ENCODE assay signal across 13 cellular contexts in genomic region chr5:93055556-93055955, GRCh38.
DNase-seq lines count a peak whose midpoint lies in the region; ATAC-seq and TF ChIP-seq lines count a peak whose summit lies in the region.
"Had no signal": no experiment of that assay in that cellular context is flagged by ENCODE, and none has a peak within 500 bp of the region (broad histone marks: within the 10 kb centered on the region; RNA-seq: fewer than 3 reads in every experiment).

No MANE protein-coding gene starts in this region.

- no peak for ATAC-seq in PC-3
- ATAC-seq: GM23338 had no signal

- CTCF ChIA-PET in Calu3 (lab: Charles Lee), result no interaction called here
- CTCF ChIA-PET in PC-3 (lab: Charles Lee), result no interaction called here

- no peak overlapping the region for H3K9ac ChIP-seq in PC-3 (ENCODE audit: low read length)

- H2AFZ ChIP-seq in PC-3 (ENCODE audit: low read length), result no peak overlapping the region
- H2AFZ ChIP-seq: GM23338 had no signal

- H3K4me1 ChIP-seq in PC-3 (ENCODE audit: insufficient read depth, low read length) (peaks cover 48% of the 10 kb centered on the region), ascending aorta (no peaks in the 10 kb centered on the region)

- H3K9me3 ChIP-seq in PC-3 (ENCODE audit: low read length) (no peaks in the 10 kb centered on the region), ascending aorta (no peaks in the 10 kb centered on the region)

- peak overlapping the region; percentile 49 for H3K27ac ChIP-seq in PC-3 (ENCODE audit: low read length)
- no peak overlapping the region for H3K27ac ChIP-seq in ascending aorta
- H3K27ac ChIP-seq: C4-2B had no signal

- H4K20me1 ChIP-seq in PC-3 (ENCODE audit: low read length), result no peaks in the 10 kb centered on the region

- H3K36me3 ChIP-seq in PC-3 (ENCODE audit: low read depth, low read length) (no peaks in the 10 kb centered on the region), ascending aorta (no peaks in the 10 kb centered on the region)

- H3F3A ChIP-seq in PC-3 (ENCODE audit: low read length, unreplicated experiment), result no peaks in the 10 kb centered on the region

- no peaks in the 10 kb centered on the region for H3K36me3 Mint-ChIP-seq in Calu3 (ENCODE audit: insufficient read depth, unreplicated experiment)
- H3K36me3 Mint-ChIP-seq: IgD-negative memory B cell had no signal

- DNase-seq in Calu3 (no peak), PC-3 (no peak), choroid plexus epithelial cell (ENCODE audit: low read depth) (peak; percentile 61), iris pigment epithelial cell (ENCODE audit: low read depth) (peak; percentile 58), Ammon's horn (ENCODE audit: low spot score) (no peak), ascending aorta (ENCODE audit: low spot score in 2 of 2) (no peak)
- no peak for DNase-seq in activated CD8-positive, alpha-beta memory T cell treated with anti-CD3 and anti-CD28 coated beads, Interleukin-2, amount 50 U/mL, for 4 hours
- DNase-seq: CD4-positive, alpha-beta T cell; DMS79 treated with DMSO at 0.1 percent for 48 hours; HCEC 1CT had no signal

- H3K79me2 ChIP-seq in PC-3 (ENCODE audit: low read length), result no peaks in the 10 kb centered on the region

- no peak overlapping the region for H3K4me3 ChIP-seq in PC-3 (ENCODE audit: low read length)
- H3K4me3 ChIP-seq in choroid plexus epithelial cell (ENCODE audit: low read depth, low read length), result no peak overlapping the region
- H3K4me3 ChIP-seq in ascending aorta, result no peak overlapping the region
- H3K4me3 ChIP-seq: GM23338 had no signal

- peak overlapping the region; percentile 1 for H3K27ac Mint-ChIP-seq in Calu3 (ENCODE audit: unreplicated experiment)
- H3K27ac Mint-ChIP-seq: CD4-positive, alpha-beta T cell; IgD-negative memory B cell had no signal

- H3K27me3 ChIP-seq in PC-3 (ENCODE audit: low read length) (no peaks in the 10 kb centered on the region), ascending aorta (no peaks in the 10 kb centered on the region)

- no peaks in the 10 kb centered on the region for H3K9me2 ChIP-seq in PC-3 (replicated peaks; ENCODE audit: low read length)

- no peaks in the 10 kb centered on the region for H3K27me3 Mint-ChIP-seq in Calu3 (ENCODE audit: unreplicated experiment)
- H3K27me3 Mint-ChIP-seq: CD4-positive, alpha-beta T cell; IgD-negative memory B cell had no signal

- intact Hi-C loops in Calu3 (cut with micrococcal nuclease; ENCODE audit: unreplicated experiment), result no loop called here
- intact Hi-C loops in PC-3 (cut with micrococcal nuclease), result loop anchor here (5.0 kb wide), 2 partner anchors 108 to 137 kb away; no protein-coding TSS in a partner anchor
- intact Hi-C loops in ascending aorta (cut with DNase I), result no loop called here

- H3K9me3 Mint-ChIP-seq in Calu3 (ENCODE audit: low read depth, unreplicated experiment), result peaks cover 2% of the 10 kb centered on the region
- H3K9me3 Mint-ChIP-seq: CD4-positive, alpha-beta T cell had no signal

- H3K4me2 ChIP-seq in PC-3 (ENCODE audit: low read length), result no peak overlapping the region
- H3K4me2 ChIP-seq: GM23338 had no signal

- H3K4me3 Mint-ChIP-seq in Calu3 (ENCODE audit: low read depth, unreplicated experiment), result no peak overlapping the region
- H3K4me3 Mint-ChIP-seq: CD4-positive, alpha-beta T cell; GM23338; IgD-negative memory B cell had no signal

- POLR2A ChIA-PET in PC-3 (lab: Charles Lee; ENCODE audit: unreplicated experiment), result no interaction called here

- BruUV-seq in Calu3 (replicated peaks; lab: Mats Ljungman, UMichigan), result no TSS peak
- no TSS peak for BruUV-seq in PC-3 (replicated peaks; lab: Mats Ljungman, UMichigan)

- H3K4me1 Mint-ChIP-seq in Calu3 (ENCODE audit: low read depth, unreplicated experiment), result peaks cover 25% of the 10 kb centered on the region

- TF ChIP-seq CTCF in Calu3 (IDR thresholded peaks at IDR 0.05; ENCODE audit: unreplicated experiment) (no peak), PC-3 (conservative IDR thresholded peaks at IDR 0.05; ENCODE audit: low read depth, low read length) (no peak), choroid plexus epithelial cell (conservative IDR thresholded peaks at IDR 0.05; ENCODE audit: low read depth, low read length) (no peak), ascending aorta (IDR thresholded peaks at IDR 0.05) (no peak)

Comparison
In these comparisons a context has a peak if more than half of its experiments do, and no peak if none do; other contexts are left out.
1. DNase-seq: peak in choroid plexus epithelial cell (single experiment) and iris pigment epithelial cell (single experiment); none in Calu3 (single experiment), PC-3 (single experiment), activated CD8-positive, alpha-beta memory T cell treated with anti-CD3 and anti-CD28 coated beads, Interleukin-2, amount 50 U/mL, for 4 hours (single experiment), Ammon's horn (single experiment) and ascending aorta (0 of 2).